21 cellular contexts compared by ENCODE assay signal in genomic region chr10:117755615-117756014, GRCh38.
"Had no signal": no experiment of that assay in that cellular context is flagged by ENCODE, and none has a peak within 500 bp of the region (broad histone marks: within the 10 kb centered on the region; RNA-seq: fewer than 3 reads in every experiment).

No MANE protein-coding gene starts in this region.

- H2AFZ ChIP-seq: parathyroid adenoma had no signal

- ATAC-seq: esophagus mucosa; gastroesophageal sphincter; left lung; lower lobe of right lung; natural killer cell; sciatic nerve; stimulated activated memory B cell treated with anti-CD40 and anti-IgM and Interleukin-4, amounts not matched to agents 10 μg/mL and 1 μg/mL and 100 μg/mL, for 72 hours had no signal

- DNase-seq: effector CD4-positive, alpha-beta T cell; glutamatergic neuron; islet precursor cell; left lung; lower lobe of right lung; natural killer cell; occipital lobe; spleen; stimulated activated CD4-positive, alpha-beta T cell treated with anti-CD3 and anti-CD28 coated beads, Interleukin-15, amount 100 ng/mL, for 24 hours; stimulated activated CD4-positive, alpha-beta T cell treated with anti-CD3 and anti-CD28 coated beads, Interleukin-1b, Interleukin-23, amount 100 ng/mL, for 48 hours; stimulated activated CD4-positive, alpha-beta T cell treated with anti-CD3 and anti-CD28 coated beads, Interleukin-4, amount 100 ng/mL, for 24 hours; tibial artery; upper lobe of left lung; uterus had no signal

- H3K36me3 ChIP-seq: gastroesophageal sphincter, left lung, lower lobe of right lung, prostate gland, spleen, tibial artery, upper lobe of left lung, uterus had no signal

- H3K27ac ChIP-seq: coronary artery, gastroesophageal sphincter, left lung, lower lobe of right lung, parathyroid adenoma, prostate gland, spleen, tibial artery, upper lobe of left lung, uterus had no signal

- H3K4me1 ChIP-seq: gastroesophageal sphincter, left lung, lower lobe of right lung, parathyroid adenoma, prostate gland, spleen, upper lobe of left lung, uterus had no signal

- H3K9ac ChIP-seq: parathyroid adenoma had no signal

- H3K4me3 ChIP-seq: coronary artery, gastroesophageal sphincter, left lung, lower lobe of right lung, prostate gland, spleen, tibial artery, upper lobe of left lung, uterus had no signal

- H3K79me2 ChIP-seq: parathyroid adenoma had no signal

- H3K9me3 ChIP-seq: gastroesophageal sphincter, left lung, lower lobe of right lung, prostate gland, spleen, tibial artery, upper lobe of left lung, uterus had no signal

- H3K27me3 ChIP-seq: tibial artery, upper lobe of left lung, uterus had no signal
